ENCODE assay signal across 26 cellular contexts in genomic region chr10:19500959-19501358, GRCh38.
"Had no signal": no experiment of that assay in that cellular context is flagged by ENCODE, and none has a peak within 500 bp of the region (broad histone marks: within the 10 kb centered on the region; RNA-seq: fewer than 3 reads in every experiment).

No MANE protein-coding gene starts in this region.

- H3K27ac ChIP-seq: esophagus squamous epithelium, neural progenitor cell, prostate gland, right atrium auricular region, stomach, tibial artery, upper lobe of right lung, uterus had no signal

- H3K9me3 Mint-ChIP-seq: nephron, neural progenitor cell had no signal

- DNase-seq: cerebellar nuclear complex; cortex of kidney; effector memory CD8-positive, alpha-beta T cell; esophagus squamous epithelium; foreskin melanocyte; hypothalamus; kidney; mesenchymal stem cell; midbrain; naive thymus-derived CD4-positive, alpha-beta T cell; stimulated activated CD4-positive, alpha-beta T cell treated with anti-CD3 and anti-CD28 coated beads, Interleukin-2, amount 100 ng/mL, for 24 hours; stimulated activated CD4-positive, alpha-beta T cell treated with anti-CD3 and anti-CD28 coated beads, Interleukin-4, amount 100 ng/mL, for 24 hours; stimulated activated naive CD4-positive, alpha-beta T cell treated with Interleukin-2 at 50 U/mL for 16 hours; stomach; tibial artery; upper lobe of right lung; uterus had no signal

- H3K4me1 Mint-ChIP-seq: naive thymus-derived CD4-positive, alpha-beta T cell; nephron; neural progenitor cell; stimulated activated effector memory CD8-positive, alpha-beta T cell treated with anti-CD3 and anti-CD28 coated beads, Interleukin-12 subunit alpha, Interleukin-12 subunit beta, amount 100 ng/mL, for 72 hours had no signal

- H3K9me3 ChIP-seq: esophagus squamous epithelium, prostate gland, right atrium auricular region, stomach, tibial artery, upper lobe of right lung, uterus had no signal

- H3K4me3 Mint-ChIP-seq: effector memory CD8-positive, alpha-beta T cell; naive thymus-derived CD4-positive, alpha-beta T cell; nephron; neural progenitor cell; stimulated activated effector memory CD8-positive, alpha-beta T cell treated with anti-CD3 and anti-CD28 coated beads, Interleukin-12 subunit alpha, Interleukin-12 subunit beta, amount 100 ng/mL, for 72 hours had no signal

- H3K36me3 Mint-ChIP-seq: naive thymus-derived CD4-positive, alpha-beta T cell; neural progenitor cell; stimulated activated effector memory CD8-positive, alpha-beta T cell treated with anti-CD3 and anti-CD28 coated beads, Interleukin-12 subunit alpha, Interleukin-12 subunit beta, amount 100 ng/mL, for 72 hours had no signal

- H3K27me3 ChIP-seq: esophagus squamous epithelium, neural progenitor cell, right atrium auricular region, stomach, tibial artery, upper lobe of right lung, uterus had no signal

- H3K4me3 ChIP-seq: esophagus squamous epithelium, lung, neural progenitor cell, prostate gland, right atrium auricular region, smooth muscle cell, stomach, tibial artery, upper lobe of right lung, uterus had no signal

- H3K27ac Mint-ChIP-seq: effector memory CD8-positive, alpha-beta T cell; naive thymus-derived CD4-positive, alpha-beta T cell; nephron; neural progenitor cell; stimulated activated effector memory CD8-positive, alpha-beta T cell treated with anti-CD3 and anti-CD28 coated beads, Interleukin-12 subunit alpha, Interleukin-12 subunit beta, amount 100 ng/mL, for 72 hours had no signal

- H3K36me3 ChIP-seq: esophagus squamous epithelium, neural progenitor cell, prostate gland, right atrium auricular region, stomach, tibial artery, upper lobe of right lung, uterus had no signal

- H3K4me1 ChIP-seq: esophagus squamous epithelium, neural progenitor cell, right atrium auricular region, stomach, upper lobe of right lung, uterus had no signal

- ATAC-seq: effector memory CD8-positive, alpha-beta T cell; left lobe of liver; naive thymus-derived CD4-positive, alpha-beta T cell; sciatic nerve; stimulated activated effector memory CD8-positive, alpha-beta T cell treated with anti-CD3 and anti-CD28 coated beads, Interleukin-12 subunit alpha, Interleukin-12 subunit beta, amount 100 ng/mL, for 72 hours; upper lobe of right lung had no signal

- H3K27me3 Mint-ChIP-seq: effector memory CD8-positive, alpha-beta T cell; naive thymus-derived CD4-positive, alpha-beta T cell had no signal
